ENCODE assay signal across 16 cellular contexts in the genomic region with DNA sequence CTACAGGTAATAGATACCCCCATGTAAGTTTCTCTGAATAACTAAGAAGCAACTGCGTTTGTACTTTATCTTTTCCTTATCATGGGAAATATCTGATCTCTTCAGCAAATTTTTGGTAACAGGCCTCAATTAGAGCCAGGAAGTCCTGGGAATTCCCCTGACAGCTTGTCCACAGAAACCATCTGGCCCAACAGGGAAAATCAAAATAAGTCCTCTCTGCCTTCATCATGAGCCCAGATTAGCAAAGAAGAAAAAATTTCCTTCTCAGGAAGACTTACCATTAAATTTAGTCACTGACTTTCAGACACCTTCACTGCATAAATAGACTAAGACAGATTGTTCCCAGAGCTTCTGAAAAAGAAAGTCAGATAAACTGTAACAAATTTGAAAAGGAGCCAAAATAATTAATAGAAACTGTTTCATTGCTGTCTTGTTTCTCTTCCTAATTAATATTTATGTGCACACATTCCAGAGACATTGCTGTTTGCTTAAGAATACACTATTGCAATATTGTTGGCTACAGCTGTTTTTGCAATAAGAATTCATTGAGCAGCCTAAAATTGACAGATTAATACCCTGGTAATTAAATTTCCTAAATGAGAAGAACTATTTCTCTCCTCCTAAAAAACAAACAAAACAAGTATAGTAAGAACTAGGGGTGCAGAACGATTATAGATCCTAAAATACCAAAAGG.
DNase-seq lines count a peak whose midpoint lies in the region; ATAC-seq and TF ChIP-seq lines count a peak whose summit lies in the region.
"Had no signal": no experiment of that assay in that cellular context is flagged by ENCODE, and none has a peak within 500 bp of the region (broad histone marks: within the 10 kb centered on the region; RNA-seq: fewer than 3 reads in every experiment).

No MANE protein-coding gene starts in this region.

- CTCF ChIA-PET in MCF 10A (lab: Yijun Ruan, JAX) = interaction anchor here (0.6 kb wide), 4 partner anchors 338 to 1172 kb away, joined by 3 read pairs; no protein-coding TSS in a partner anchor

- H3K27me3 Mint-ChIP-seq in MCF 10A (ENCODE audit: insufficient read depth, unreplicated experiment) (no peaks in the 10 kb centered on the region), endodermal cell (ENCODE audit: insufficient read depth) (no peaks in the 10 kb centered on the region)
- H3K27me3 Mint-ChIP-seq: natural killer cell treated with Interleukin-12 subunit alpha and Interleukin-12 subunit beta and Interleukin-15 and Interleukin-18, amount 100 ng/mL, for 72 hours had no signal

- peaks cover 36% of the 10 kb centered on the region for H3K4me1 Mint-ChIP-seq in MCF 10A (ENCODE audit: insufficient read depth, unreplicated experiment)
- peaks cover 39% of the 10 kb centered on the region for H3K4me1 Mint-ChIP-seq in endodermal cell

- no peaks in the 10 kb centered on the region for H3K36me3 ChIP-seq in breast epithelium
- H3K36me3 ChIP-seq in SK-N-MC (ENCODE audit: insufficient read depth, low read length) = no peaks in the 10 kb centered on the region
- no peaks in the 10 kb centered on the region for H3K36me3 ChIP-seq in endodermal cell (ENCODE audit: control insufficient read depth, insufficient read depth, low read length)
- H3K36me3 ChIP-seq: lower lobe of right lung had no signal

- TF ChIP-seq CTCF in MCF 10A (IDR thresholded peaks at IDR 0.05; ENCODE audit: unreplicated experiment) (no peak), breast epithelium (IDR thresholded peaks at IDR 0.05) (no peak), fibroblast of mammary gland (conservative IDR thresholded peaks at IDR 0.05; ENCODE audit: control insufficient read depth, insufficient read depth, low read depth, low read length) (no peak), endodermal cell (conservative IDR thresholded peaks at IDR 0.05) (no peak)

- H3K9me3 Mint-ChIP-seq in MCF 10A (ENCODE audit: unreplicated experiment) (no peaks in the 10 kb centered on the region), endodermal cell (peaks cover 3% of the 10 kb centered on the region)

- no peaks in the 10 kb centered on the region for H3K9me3 ChIP-seq in breast epithelium
- no peaks in the 10 kb centered on the region for H3K9me3 ChIP-seq in SK-N-MC (ENCODE audit: low read depth, low read length)
- peaks cover 10% of the 10 kb centered on the region for H3K9me3 ChIP-seq in endodermal cell (ENCODE audit: control insufficient read depth, low read length)
- H3K9me3 ChIP-seq: Caco-2, lower lobe of right lung had no signal

- no peak overlapping the region for H3K27ac ChIP-seq in breast epithelium
- H3K27ac ChIP-seq in SK-N-MC = peak overlapping the region; percentile 45; the same call in 1 of the 2 replicates
- no peak overlapping the region for H3K27ac ChIP-seq in endodermal cell (ENCODE audit: low read depth, low read length)
- H3K27ac ChIP-seq: lower lobe of right lung had no signal

- DNase-seq in MCF 10A (ENCODE audit: unreplicated experiment) = no peak
- DNase-seq in breast epithelium (ENCODE audit: low spot score in 2 of 2) = no peak
- DNase-seq in SK-N-MC (ENCODE audit: low read depth, low spot score) = peak; percentile 10
- peak; percentile 33 for DNase-seq in fibroblast of mammary gland (ENCODE audit: low read depth)
- peak; percentile 34 for DNase-seq in superior temporal gyrus (ENCODE audit: extremely low spot score)
- no peak for DNase-seq in T-helper 1 cell
- no peak for DNase-seq in endodermal cell
- DNase-seq: activated CD8-positive, alpha-beta T cell treated with anti-CD3 and anti-CD28 coated beads, Interleukin-2, amount 10 ng/mL, durations not matched to agents 7 days and 5 days; Caco-2; GOT3; lower lobe of right lung; MV-4-11; NCI-H2171 treated with DMSO at 0.1 percent for 48 hours; stimulated activated CD4-positive, alpha-beta T cell treated with anti-CD3 and anti-CD28 coated beads, Interleukin-2, amount 100 ng/mL, for 24 hours had no signal

- 91 to 100% methylated on average over 1 to 2 of the region's 2 CpGs for WGBS in endodermal cell (ENCODE audit: insufficient coverage in 1 of 2, insufficient read length in 1 of 2), 2 experiments

- H3K36me3 Mint-ChIP-seq in MCF 10A (ENCODE audit: insufficient read depth, unreplicated experiment) (no peaks in the 10 kb centered on the region), endodermal cell (ENCODE audit: low read depth) (no peaks in the 10 kb centered on the region)
- H3K36me3 Mint-ChIP-seq: natural killer cell treated with Interleukin-12 subunit alpha and Interleukin-12 subunit beta and Interleukin-15 and Interleukin-18, amount 100 ng/mL, for 72 hours had no signal

- intact Hi-C loops in MCF 10A (cut with micrococcal nuclease) (no loop called here), breast epithelium (cut with DNase I; ENCODE audit: low total_unique reads) (no loop called here)

- no peak for TF ChIP-seq POLR2A in breast epithelium (IDR thresholded peaks at IDR 0.05)

- no peaks in the 10 kb centered on the region for H3K4me1 ChIP-seq in breast epithelium
- peaks cover 16% of the 10 kb centered on the region for H3K4me1 ChIP-seq in endodermal cell (ENCODE audit: control insufficient read depth, insufficient read depth, low read length)
- H3K4me1 ChIP-seq: Caco-2, lower lobe of right lung had no signal

- H3K4me3 Mint-ChIP-seq in MCF 10A (ENCODE audit: unreplicated experiment) (no peak overlapping the region), endodermal cell (no peak overlapping the region)
- H3K4me3 Mint-ChIP-seq: activated CD8-positive, alpha-beta T cell treated with anti-CD3 and anti-CD28 coated beads, Interleukin-2, amount 10 ng/mL, durations not matched to agents 7 days and 5 days; natural killer cell treated with Interleukin-12 subunit alpha and Interleukin-12 subunit beta and Interleukin-15 and Interleukin-18, amount 100 ng/mL, for 72 hours had no signal

- H3K27me3 ChIP-seq in breast epithelium = no peaks in the 10 kb centered on the region
- no peaks in the 10 kb centered on the region for H3K27me3 ChIP-seq in endodermal cell (ENCODE audit: control insufficient read depth, insufficient read depth, low read length, poor library complexity, severe bottlenecking)

- H3K27ac Mint-ChIP-seq in MCF 10A (ENCODE audit: low read depth, unreplicated experiment) (peak overlapping the region; percentile 8), endodermal cell (no peak overlapping the region)
- H3K27ac Mint-ChIP-seq: activated CD8-positive, alpha-beta T cell treated with anti-CD3 and anti-CD28 coated beads, Interleukin-2, amount 10 ng/mL, durations not matched to agents 7 days and 5 days; natural killer cell treated with Interleukin-12 subunit alpha and Interleukin-12 subunit beta and Interleukin-15 and Interleukin-18, amount 100 ng/mL, for 72 hours had no signal

- no peak for ATAC-seq in HG03432 (IDR thresholded peaks at IDR 0.05; ENCODE audit: unreplicated experiment)
- ATAC-seq: activated CD8-positive, alpha-beta T cell treated with anti-CD3 and anti-CD28 coated beads, Interleukin-2, amount 10 ng/mL, durations not matched to agents 7 days and 5 days; natural killer cell treated with Interleukin-12 subunit alpha and Interleukin-12 subunit beta and Interleukin-15 and Interleukin-18, amount 100 ng/mL, for 72 hours had no signal

- no TSS peak for BruUV-seq in MCF 10A (replicated peaks; lab: Mats Ljungman, UMichigan)

- H3K9ac ChIP-seq in SK-N-MC (ENCODE audit: insufficient read length) (no peak overlapping the region), endodermal cell (ENCODE audit: extremely low read depth, low read length, poor library complexity, severe bottlenecking) (no peak overlapping the region)

- no peak overlapping the region for H3K4me3 ChIP-seq in breast epithelium
- H3K4me3 ChIP-seq in SK-N-MC = peak overlapping the region; percentile 40
- no peak overlapping the region for H3K4me3 ChIP-seq in fibroblast of mammary gland (ENCODE audit: control insufficient read depth, low read depth, low read length)
- no peak overlapping the region for H3K4me3 ChIP-seq in endodermal cell (ENCODE audit: low read length)
- H3K4me3 ChIP-seq: lower lobe of right lung had no signal

- POLR2A ChIA-PET in MCF 10A (lab: Yijun Ruan, JAX) = interaction anchor here (1.1 to 1.6 kb wide), 6 partner anchors 9 to 89 kb away, joined by 3 to 6 read pairs (median 4); no protein-coding TSS in a partner anchor

Comparison
In these comparisons a context has a peak if more than half of its experiments do, and no peak if none do; other contexts are left out.
1. DNase-seq: peak in SK-N-MC (single experiment), fibroblast of mammary gland (single experiment) and superior temporal gyrus (single experiment); none in MCF 10A (single experiment), breast epithelium (0 of 2), T-helper 1 cell (0 of 5) and endodermal cell (single experiment).